ENCODE assay signal across 11 cellular contexts in the genomic region with DNA sequence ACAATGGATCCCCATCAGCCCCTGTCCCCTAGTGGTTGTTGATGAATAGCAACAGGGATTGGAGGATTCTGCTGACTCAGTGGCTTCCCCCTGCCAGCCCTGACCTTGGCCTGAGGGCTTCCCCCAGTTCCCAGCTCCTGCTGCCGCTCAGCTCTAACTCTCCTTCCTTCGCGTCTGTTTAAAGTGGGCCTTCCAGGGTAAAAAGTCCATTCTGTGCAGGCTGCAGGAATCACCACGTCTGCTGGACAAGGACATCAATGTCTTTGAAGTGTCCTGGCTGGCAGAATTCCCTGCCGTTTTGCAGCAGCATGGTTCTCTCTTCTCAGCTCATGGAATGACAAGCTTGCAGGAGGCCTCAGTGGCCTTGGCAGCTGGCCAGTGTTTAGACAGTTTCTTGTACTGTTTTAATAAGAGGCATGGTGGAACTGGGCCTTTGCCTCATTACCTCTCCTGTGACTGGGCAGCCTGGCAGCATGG.
DNase-seq lines count a peak whose midpoint lies in the region; FAIRE-seq and TF ChIP-seq lines count a peak whose summit lies in the region.
"Had no signal": no experiment of that assay in that cellular context is flagged by ENCODE, and none has a peak within 500 bp of the region (broad histone marks: within the 10 kb centered on the region; RNA-seq: fewer than 3 reads in every experiment).

No MANE protein-coding gene starts in this region.

- no peaks in the 10 kb centered on the region for H3K9me3 ChIP-seq in AG04450 (ENCODE audit: control insufficient read depth, insufficient read depth, low read length)
- H3K9me3 ChIP-seq: tibial artery had no signal

- peaks cover 1% of the 10 kb centered on the region for H3K36me3 ChIP-seq in H7 (replicated peaks; ENCODE audit: control insufficient read depth, insufficient read depth, low read length)

- no peak overlapping the region for H3K4me3 ChIP-seq in AG04450 (ENCODE audit: low read depth, low read length)
- no peak overlapping the region for H3K4me3 ChIP-seq in H7 (ENCODE audit: insufficient read depth, low read depth, low read length)
- H3K4me3 ChIP-seq: tibial artery had no signal

- CTCF ChIA-PET in AG04450 (lab: Charles Lee): interaction anchor here (0.6 to 2.2 kb wide), 4 partner anchors 17 to 442 kb away, joined by 3 to 8 read pairs (median 4); no protein-coding TSS in a partner anchor

- POLR2A ChIA-PET in AG04450 (lab: Yijun Ruan, JAX): no interaction called here

- FAIRE-seq in frontal cortex (lab: Jason Lieb, UNC): no peak

- peak; percentile 49 for TF ChIP-seq CTCF in AG04450 (IDR thresholded peaks at IDR 0.05; ENCODE audit: low read depth, low read length)

- H3K27ac ChIP-seq in AG04450 (ENCODE audit: low read depth, low read length): no peak overlapping the region
- H3K27ac ChIP-seq: tibial artery had no signal

- DNase-seq in AG04450 (ENCODE audit: low read depth, low spot score) (no peak), H7 (peak; percentile 81), anterior cingulate cortex (lab: John Stamatoyannopoulos, UW) (peak in 31 of 58 donors; percentile 1 to 71 (median 28)), inferior parietal cortex (ENCODE audit: extremely low spot score) (peak; percentile 13), germinal center (ENCODE audit: low spot score) (no peak), T-helper 2 cell (no peak), frontal cortex (ENCODE audit: low spot score in 2 of 2) (no peak), cerebellar nuclear complex (lab: John Stamatoyannopoulos, UW) (no peak)
- DNase-seq: activated T-cell treated with anti-CD3 and anti-CD28 coated beads, Interleukin-2, amount 50 U/mL, for 1 hour; NK-92 treated with Interleukin-12 subunit alpha and Interleukin-12 subunit beta, amount 100 ng/mL, for 24 hours had no signal

- peaks cover 15% of the 10 kb centered on the region for H3K27me3 ChIP-seq in AG04450 (ENCODE audit: control insufficient read depth, insufficient read depth, low read length)
- H3K27me3 ChIP-seq in H7 (ENCODE audit: control insufficient read depth, insufficient read depth, low read length): no peaks in the 10 kb centered on the region
- H3K27me3 ChIP-seq: tibial artery had no signal

Comparison
In these comparisons a context has a peak if more than half of its experiments do, and no peak if none do; other contexts are left out.
1. DNase-seq: peak in H7 (single experiment), anterior cingulate cortex (31 of 58) and inferior parietal cortex (single experiment); none in AG04450 (single experiment), germinal center (single experiment), T-helper 2 cell (0 of 5), frontal cortex (0 of 2) and cerebellar nuclear complex (0 of 2).